1 cellular context compared by ENCODE assay signal in the genomic region with DNA sequence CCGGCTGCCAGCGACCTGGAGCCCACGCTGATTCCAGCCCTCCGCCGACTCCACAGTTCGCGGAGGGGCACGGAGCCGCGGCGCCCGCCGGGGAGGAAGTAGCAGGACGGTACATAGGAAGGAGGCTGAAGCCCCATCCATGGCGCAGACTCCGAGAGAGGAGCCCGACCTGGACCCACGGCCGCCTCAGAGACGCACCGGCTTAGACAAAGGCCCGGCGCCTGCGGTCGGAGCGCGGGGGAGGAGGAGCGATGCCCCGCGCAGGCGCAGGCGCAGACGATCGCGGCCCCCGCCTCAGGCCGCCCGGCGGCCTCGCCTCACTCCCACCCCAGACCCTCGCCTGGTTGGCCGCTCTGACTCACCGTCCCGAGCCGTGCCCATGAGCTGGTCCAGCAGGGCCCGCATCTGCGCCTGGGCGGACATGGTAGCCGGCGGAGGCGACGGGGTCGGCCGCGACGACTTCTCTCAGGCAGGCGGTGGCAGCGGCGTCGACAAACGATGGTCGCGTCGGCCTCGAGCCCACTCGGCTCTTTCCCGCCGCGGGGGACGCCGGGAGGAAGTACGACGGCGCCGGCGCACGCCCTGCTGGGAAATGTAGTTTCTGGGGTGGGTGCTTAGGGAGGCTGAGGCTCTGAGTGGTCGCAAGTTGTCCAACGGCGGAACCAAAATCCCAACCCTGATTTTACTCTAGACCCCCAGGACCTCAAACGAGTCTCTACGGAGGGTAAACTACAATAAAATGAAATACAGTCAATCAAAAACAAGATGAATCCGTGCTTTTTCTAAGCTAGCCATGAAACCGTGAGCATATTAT.
A peak's percentile ranks its signal among the peaks of the same experiment; 100 is the strongest.
TF ChIP-seq lines count a peak whose summit lies in the region.

A gene with protein sequence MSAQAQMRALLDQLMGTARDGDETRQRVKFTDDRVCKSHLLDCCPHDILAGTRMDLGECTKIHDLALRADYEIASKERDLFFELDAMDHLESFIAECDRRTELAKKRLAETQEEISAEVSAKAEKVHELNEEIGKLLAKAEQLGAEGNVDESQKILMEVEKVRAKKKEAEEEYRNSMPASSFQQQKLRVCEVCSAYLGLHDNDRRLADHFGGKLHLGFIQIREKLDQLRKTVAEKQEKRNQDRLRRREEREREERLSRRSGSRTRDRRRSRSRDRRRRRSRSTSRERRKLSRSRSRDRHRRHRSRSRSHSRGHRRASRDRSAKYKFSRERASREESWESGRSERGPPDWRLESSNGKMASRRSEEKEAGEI (minus strand): TSS at position 533 of the 814 bp plus-strand sequence. CDS start 110 bp downstream, at position 423.

TF ChIP-seq in K562, 482 proteins besides CTCF, POLR2A, EP300 and RAD21 (continued from another document and continues in another):
- TF ChIP-seq SIN3A (IDR thresholded peaks at IDR 0.05; ENCODE audit: borderline replicate concordance in 2 of 2, control insufficient read depth in 1 of 2, low read depth in 2 of 2, low read length in 2 of 2) (peak; percentile 21 to 71; a peak in 2 of 4 replicates), RCOR1 (IDR thresholded peaks at IDR 0.05; ENCODE audit: borderline replicate concordance in 1 of 2, low read depth in 2 of 2, low read length in 2 of 2) (no peak), ZNF561 (CRISPR knock-in tag; conservative IDR thresholded peaks at IDR 0.05) (no peak), POLR2B (IDR thresholded peaks at IDR 0.05; ENCODE audit: low read depth, partially characterized antibody) (peak; percentile 97), RFX1 (IDR thresholded peaks at IDR 0.05) (no peak), CREBBP (IDR thresholded peaks at IDR 0.05; ENCODE audit: low read depth, low read length) (no peak), ELF4 (CRISPR knock-in tag; IDR thresholded peaks at IDR 0.05) (no peak), CBX3 (IDR thresholded peaks at IDR 0.05; ENCODE audit: borderline replicate concordance in 1 of 2, low read length in 2 of 2) (no peak; a peak in 1 of 3 replicates), GABPB2 (CRISPR knock-in tag; conservative IDR thresholded peaks at IDR 0.05) (no peak), MCM7 (IDR thresholded peaks at IDR 0.05) (no peak), NFRKB (IDR thresholded peaks at IDR 0.05; ENCODE audit: low read depth) (no peak), ASH1L (IDR thresholded peaks at IDR 0.05; ENCODE audit: borderline replicate concordance, low read depth, partially characterized antibody) (no peak), PCBP1 (IDR thresholded peaks at IDR 0.05; ENCODE audit: low read depth, low read length, poor library complexity, severe bottlenecking) (peak; percentile 55), MCM2 (IDR thresholded peaks at IDR 0.05; ENCODE audit: low read depth) (no peak), NR2F6 (CRISPR knock-in tag; IDR thresholded peaks at IDR 0.05) (no peak), HNRNPH1 (optimal IDR thresholded peaks at IDR 0.05; ENCODE audit: low read depth, low read length) (no peak), GTF2F1 (IDR thresholded peaks at IDR 0.05; ENCODE audit: low read depth, low read length) (peak; percentile 70; the same call in 1 of the 2 replicates), ARNT (IDR thresholded peaks at IDR 0.05) (no peak), MTF1 (CRISPR knock-in tag; IDR thresholded peaks at IDR 0.05; ENCODE audit: borderline replicate concordance) (no peak), HMGN3 (IDR thresholded peaks at IDR 0.05; ENCODE audit: borderline replicate concordance, extremely low read depth, insufficient read length, low read depth, low read length) (peak; percentile 72), CCNT2 (IDR thresholded peaks at IDR 0.05; ENCODE audit: borderline replicate concordance, extremely low read depth, insufficient read length, low read depth, low read length) (peak; percentile 70), ZBED1 (IDR thresholded peaks at IDR 0.05) (no peak), NFATC3 (IDR thresholded peaks at IDR 0.05) (no peak), ILF3 (IDR thresholded peaks at IDR 0.05; ENCODE audit: borderline replicate concordance) (no peak), PTRF (tag; IDR thresholded peaks at IDR 0.05) (no peak), ZNF274 (IDR thresholded peaks at IDR 0.05; ENCODE audit: borderline replicate concordance, low read depth, low read length) (peak; percentile 14; the same call in 1 of the 2 replicates), ZSCAN29 (IDR thresholded peaks at IDR 0.05) (no peak), RBM22 (IDR thresholded peaks at IDR 0.05; ENCODE audit: low read depth, low read length, poor library complexity, severe bottlenecking) (peak; percentile 75), ARID1B (IDR thresholded peaks at IDR 0.05) (no peak), ZZZ3 (IDR thresholded peaks at IDR 0.05) (no peak), ZKSCAN3 (CRISPR knock-in tag; IDR thresholded peaks at IDR 0.05) (no peak), ZNF699 (CRISPR knock-in tag; IDR thresholded peaks at IDR 0.05; ENCODE audit: insufficient replicate concordance) (no peak), NR3C1 (CRISPR knock-in tag; IDR thresholded peaks at IDR 0.05) (peak; percentile 62; the same call in 1 of the 2 replicates), TFAM (CRISPR knock-in tag; conservative IDR thresholded peaks at IDR 0.05) (no peak)
- TF ChIP-seq, protein P1, sequence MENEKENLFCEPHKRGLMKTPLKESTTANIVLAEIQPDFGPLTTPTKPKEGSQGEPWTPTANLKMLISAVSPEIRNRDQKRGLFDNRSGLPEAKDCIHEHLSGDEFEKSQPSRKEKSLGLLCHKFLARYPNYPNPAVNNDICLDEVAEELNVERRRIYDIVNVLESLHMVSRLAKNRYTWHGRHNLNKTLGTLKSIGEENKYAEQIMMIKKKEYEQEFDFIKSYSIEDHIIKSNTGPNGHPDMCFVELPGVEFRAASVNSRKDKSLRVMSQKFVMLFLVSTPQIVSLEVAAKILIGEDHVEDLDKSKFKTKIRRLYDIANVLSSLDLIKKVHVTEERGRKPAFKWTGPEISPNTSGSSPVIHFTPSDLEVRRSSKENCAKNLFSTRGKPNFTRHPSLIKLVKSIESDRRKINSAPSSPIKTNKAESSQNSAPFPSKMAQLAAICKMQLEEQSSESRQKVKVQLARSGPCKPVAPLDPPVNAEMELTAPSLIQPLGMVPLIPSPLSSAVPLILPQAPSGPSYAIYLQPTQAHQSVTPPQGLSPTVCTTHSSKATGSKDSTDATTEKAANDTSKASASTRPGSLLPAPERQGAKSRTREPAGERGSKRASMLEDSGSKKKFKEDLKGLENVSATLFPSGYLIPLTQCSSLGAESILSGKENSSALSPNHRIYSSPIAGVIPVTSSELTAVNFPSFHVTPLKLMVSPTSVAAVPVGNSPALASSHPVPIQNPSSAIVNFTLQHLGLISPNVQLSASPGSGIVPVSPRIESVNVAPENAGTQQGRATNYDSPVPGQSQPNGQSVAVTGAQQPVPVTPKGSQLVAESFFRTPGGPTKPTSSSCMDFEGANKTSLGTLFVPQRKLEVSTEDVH (IDR thresholded peaks at IDR 0.05; ENCODE audit: low read depth, partially characterized antibody): peak; percentile 76
- TF ChIP-seq, protein P2, sequence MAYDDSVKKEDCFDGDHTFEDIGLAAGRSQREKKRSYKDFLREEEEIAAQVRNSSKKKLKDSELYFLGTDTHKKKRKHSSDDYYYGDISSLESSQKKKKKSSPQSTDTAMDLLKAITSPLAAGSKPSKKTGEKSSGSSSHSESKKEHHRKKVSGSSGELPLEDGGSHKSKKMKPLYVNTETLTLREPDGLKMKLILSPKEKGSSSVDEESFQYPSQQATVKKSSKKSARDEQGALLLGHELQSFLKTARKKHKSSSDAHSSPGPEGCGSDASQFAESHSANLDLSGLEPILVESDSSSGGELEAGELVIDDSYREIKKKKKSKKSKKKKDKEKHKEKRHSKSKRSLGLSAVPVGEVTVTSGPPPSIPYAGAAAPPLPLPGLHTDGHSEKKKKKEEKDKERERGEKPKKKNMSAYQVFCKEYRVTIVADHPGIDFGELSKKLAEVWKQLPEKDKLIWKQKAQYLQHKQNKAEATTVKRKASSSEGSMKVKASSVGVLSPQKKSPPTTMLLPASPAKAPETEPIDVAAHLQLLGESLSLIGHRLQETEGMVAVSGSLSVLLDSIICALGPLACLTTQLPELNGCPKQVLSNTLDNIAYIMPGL (CRISPR knock-in tag; IDR thresholded peaks at IDR 0.05): peak; percentile 61; the same call in 1 of the 2 replicates
- TF ChIP-seq, protein P3, sequence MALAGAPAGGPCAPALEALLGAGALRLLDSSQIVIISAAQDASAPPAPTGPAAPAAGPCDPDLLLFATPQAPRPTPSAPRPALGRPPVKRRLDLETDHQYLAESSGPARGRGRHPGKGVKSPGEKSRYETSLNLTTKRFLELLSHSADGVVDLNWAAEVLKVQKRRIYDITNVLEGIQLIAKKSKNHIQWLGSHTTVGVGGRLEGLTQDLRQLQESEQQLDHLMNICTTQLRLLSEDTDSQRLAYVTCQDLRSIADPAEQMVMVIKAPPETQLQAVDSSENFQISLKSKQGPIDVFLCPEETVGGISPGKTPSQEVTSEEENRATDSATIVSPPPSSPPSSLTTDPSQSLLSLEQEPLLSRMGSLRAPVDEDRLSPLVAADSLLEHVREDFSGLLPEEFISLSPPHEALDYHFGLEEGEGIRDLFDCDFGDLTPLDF (CRISPR knock-in tag; IDR thresholded peaks at IDR 0.05): peak; percentile 93
- TF ChIP-seq, protein P4, sequence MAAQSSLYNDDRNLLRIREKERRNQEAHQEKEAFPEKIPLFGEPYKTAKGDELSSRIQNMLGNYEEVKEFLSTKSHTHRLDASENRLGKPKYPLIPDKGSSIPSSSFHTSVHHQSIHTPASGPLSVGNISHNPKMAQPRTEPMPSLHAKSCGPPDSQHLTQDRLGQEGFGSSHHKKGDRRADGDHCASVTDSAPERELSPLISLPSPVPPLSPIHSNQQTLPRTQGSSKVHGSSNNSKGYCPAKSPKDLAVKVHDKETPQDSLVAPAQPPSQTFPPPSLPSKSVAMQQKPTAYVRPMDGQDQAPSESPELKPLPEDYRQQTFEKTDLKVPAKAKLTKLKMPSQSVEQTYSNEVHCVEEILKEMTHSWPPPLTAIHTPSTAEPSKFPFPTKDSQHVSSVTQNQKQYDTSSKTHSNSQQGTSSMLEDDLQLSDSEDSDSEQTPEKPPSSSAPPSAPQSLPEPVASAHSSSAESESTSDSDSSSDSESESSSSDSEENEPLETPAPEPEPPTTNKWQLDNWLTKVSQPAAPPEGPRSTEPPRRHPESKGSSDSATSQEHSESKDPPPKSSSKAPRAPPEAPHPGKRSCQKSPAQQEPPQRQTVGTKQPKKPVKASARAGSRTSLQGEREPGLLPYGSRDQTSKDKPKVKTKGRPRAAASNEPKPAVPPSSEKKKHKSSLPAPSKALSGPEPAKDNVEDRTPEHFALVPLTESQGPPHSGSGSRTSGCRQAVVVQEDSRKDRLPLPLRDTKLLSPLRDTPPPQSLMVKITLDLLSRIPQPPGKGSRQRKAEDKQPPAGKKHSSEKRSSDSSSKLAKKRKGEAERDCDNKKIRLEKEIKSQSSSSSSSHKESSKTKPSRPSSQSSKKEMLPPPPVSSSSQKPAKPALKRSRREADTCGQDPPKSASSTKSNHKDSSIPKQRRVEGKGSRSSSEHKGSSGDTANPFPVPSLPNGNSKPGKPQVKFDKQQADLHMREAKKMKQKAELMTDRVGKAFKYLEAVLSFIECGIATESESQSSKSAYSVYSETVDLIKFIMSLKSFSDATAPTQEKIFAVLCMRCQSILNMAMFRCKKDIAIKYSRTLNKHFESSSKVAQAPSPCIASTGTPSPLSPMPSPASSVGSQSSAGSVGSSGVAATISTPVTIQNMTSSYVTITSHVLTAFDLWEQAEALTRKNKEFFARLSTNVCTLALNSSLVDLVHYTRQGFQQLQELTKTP (IDR thresholded peaks at IDR 0.05; ENCODE audit: low read depth in 1 of 2, partially characterized antibody in 2 of 2): peak in 1 of 2 experiments; percentile 97
- TF ChIP-seq, protein P5, sequence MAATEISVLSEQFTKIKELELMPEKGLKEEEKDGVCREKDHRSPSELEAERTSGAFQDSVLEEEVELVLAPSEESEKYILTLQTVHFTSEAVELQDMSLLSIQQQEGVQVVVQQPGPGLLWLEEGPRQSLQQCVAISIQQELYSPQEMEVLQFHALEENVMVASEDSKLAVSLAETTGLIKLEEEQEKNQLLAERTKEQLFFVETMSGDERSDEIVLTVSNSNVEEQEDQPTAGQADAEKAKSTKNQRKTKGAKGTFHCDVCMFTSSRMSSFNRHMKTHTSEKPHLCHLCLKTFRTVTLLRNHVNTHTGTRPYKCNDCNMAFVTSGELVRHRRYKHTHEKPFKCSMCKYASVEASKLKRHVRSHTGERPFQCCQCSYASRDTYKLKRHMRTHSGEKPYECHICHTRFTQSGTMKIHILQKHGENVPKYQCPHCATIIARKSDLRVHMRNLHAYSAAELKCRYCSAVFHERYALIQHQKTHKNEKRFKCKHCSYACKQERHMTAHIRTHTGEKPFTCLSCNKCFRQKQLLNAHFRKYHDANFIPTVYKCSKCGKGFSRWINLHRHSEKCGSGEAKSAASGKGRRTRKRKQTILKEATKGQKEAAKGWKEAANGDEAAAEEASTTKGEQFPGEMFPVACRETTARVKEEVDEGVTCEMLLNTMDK (IDR thresholded peaks at IDR 0.05; ENCODE audit: borderline replicate concordance, insufficient read depth, low read depth, low read length, poor library complexity, severe bottlenecking): no peak
- TF ChIP-seq, protein P6, sequence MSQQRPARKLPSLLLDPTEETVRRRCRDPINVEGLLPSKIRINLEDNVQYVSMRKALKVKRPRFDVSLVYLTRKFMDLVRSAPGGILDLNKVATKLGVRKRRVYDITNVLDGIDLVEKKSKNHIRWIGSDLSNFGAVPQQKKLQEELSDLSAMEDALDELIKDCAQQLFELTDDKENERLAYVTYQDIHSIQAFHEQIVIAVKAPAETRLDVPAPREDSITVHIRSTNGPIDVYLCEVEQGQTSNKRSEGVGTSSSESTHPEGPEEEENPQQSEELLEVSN (IDR thresholded peaks at IDR 0.05; ENCODE audit: borderline replicate concordance in 1 of 2, extremely low read depth in 1 of 2, insufficient read depth in 1 of 2, insufficient read length in 1 of 2, low read depth in 1 of 2, low read length in 1 of 2, poor library complexity in 1 of 2, severe bottlenecking in 1 of 2): peak; percentile 98
- TF ChIP-seq, protein P7, sequence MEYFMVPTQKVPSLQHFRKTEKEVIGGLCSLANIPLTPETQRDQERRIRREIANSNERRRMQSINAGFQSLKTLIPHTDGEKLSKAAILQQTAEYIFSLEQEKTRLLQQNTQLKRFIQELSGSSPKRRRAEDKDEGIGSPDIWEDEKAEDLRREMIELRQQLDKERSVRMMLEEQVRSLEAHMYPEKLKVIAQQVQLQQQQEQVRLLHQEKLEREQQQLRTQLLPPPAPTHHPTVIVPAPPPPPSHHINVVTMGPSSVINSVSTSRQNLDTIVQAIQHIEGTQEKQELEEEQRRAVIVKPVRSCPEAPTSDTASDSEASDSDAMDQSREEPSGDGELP (CRISPR knock-in tag; IDR thresholded peaks at IDR 0.05; ENCODE audit: borderline replicate concordance): peak; percentile 82
- TF ChIP-seq, protein P8, sequence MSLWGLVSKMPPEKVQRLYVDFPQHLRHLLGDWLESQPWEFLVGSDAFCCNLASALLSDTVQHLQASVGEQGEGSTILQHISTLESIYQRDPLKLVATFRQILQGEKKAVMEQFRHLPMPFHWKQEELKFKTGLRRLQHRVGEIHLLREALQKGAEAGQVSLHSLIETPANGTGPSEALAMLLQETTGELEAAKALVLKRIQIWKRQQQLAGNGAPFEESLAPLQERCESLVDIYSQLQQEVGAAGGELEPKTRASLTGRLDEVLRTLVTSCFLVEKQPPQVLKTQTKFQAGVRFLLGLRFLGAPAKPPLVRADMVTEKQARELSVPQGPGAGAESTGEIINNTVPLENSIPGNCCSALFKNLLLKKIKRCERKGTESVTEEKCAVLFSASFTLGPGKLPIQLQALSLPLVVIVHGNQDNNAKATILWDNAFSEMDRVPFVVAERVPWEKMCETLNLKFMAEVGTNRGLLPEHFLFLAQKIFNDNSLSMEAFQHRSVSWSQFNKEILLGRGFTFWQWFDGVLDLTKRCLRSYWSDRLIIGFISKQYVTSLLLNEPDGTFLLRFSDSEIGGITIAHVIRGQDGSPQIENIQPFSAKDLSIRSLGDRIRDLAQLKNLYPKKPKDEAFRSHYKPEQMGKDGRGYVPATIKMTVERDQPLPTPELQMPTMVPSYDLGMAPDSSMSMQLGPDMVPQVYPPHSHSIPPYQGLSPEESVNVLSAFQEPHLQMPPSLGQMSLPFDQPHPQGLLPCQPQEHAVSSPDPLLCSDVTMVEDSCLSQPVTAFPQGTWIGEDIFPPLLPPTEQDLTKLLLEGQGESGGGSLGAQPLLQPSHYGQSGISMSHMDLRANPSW (CRISPR knock-in tag; IDR thresholded peaks at IDR 0.05): no peak
